Comparison of ENCODE assay signal across 1 cellular context in genomic region chr7:73774923-73775322, GRCh38.
A peak's percentile ranks its signal among the peaks of the same experiment; 100 is the strongest.
TF ChIP-seq lines count a peak whose summit lies in the region.

No MANE protein-coding gene starts in this region.

TF ChIP-seq in K562, 482 proteins besides CTCF, POLR2A, EP300 and RAD21 (continued from another document):
- TF ChIP-seq ARID3B (CRISPR knock-in tag; IDR thresholded peaks at IDR 0.05; ENCODE audit: borderline replicate concordance) (no peak), MAFF (IDR thresholded peaks at IDR 0.05; ENCODE audit: low read length) (peak; percentile 99), ZNF316 (IDR thresholded peaks at IDR 0.05) (peak; percentile 100), YBX1 (IDR thresholded peaks at IDR 0.05) (no peak), C11orf30 (IDR thresholded peaks at IDR 0.05; ENCODE audit: low read depth) (peak; percentile 100), POLR2AphosphoS5 (IDR thresholded peaks at IDR 0.05; ENCODE audit: control insufficient read depth, insufficient read depth, low read depth, low read length) (no peak), NCOA6 (IDR thresholded peaks at IDR 0.05) (no peak), FOXO4 (CRISPR knock-in tag; IDR thresholded peaks at IDR 0.05) (no peak), SAP30 (IDR thresholded peaks at IDR 0.05; ENCODE audit: borderline replicate concordance, insufficient read depth, low read depth, low read length, poor library complexity, severe bottlenecking) (no peak), TRIM28 (IDR thresholded peaks at IDR 0.05) (0 out of 2 replicates have a peak, but pooled peaks have one; percentile 22), FOXA3 (CRISPR knock-in tag; conservative IDR thresholded peaks at IDR 0.05 in 1 of 2, IDR thresholded peaks at IDR 0.05 in 1 of 2) (no peak), CREB1 (IDR thresholded peaks at IDR 0.05) (no peak), CREB1 (CRISPR knock-in tag; IDR thresholded peaks at IDR 0.05) (no peak), ZNF143 (CRISPR knock-in tag; IDR thresholded peaks at IDR 0.05) (no peak), ZFX (CRISPR knock-in tag; IDR thresholded peaks at IDR 0.05) (no peak), L3MBTL2 (IDR thresholded peaks at IDR 0.05) (no peak), NFE2 (IDR thresholded peaks at IDR 0.05; ENCODE audit: low read depth) (peak; percentile 99), ZNF263 (CRISPR knock-in tag; IDR thresholded peaks at IDR 0.05; ENCODE audit: borderline replicate concordance) (no peak), ZBTB5 (IDR thresholded peaks at IDR 0.05) (no peak), NCOR1 (IDR thresholded peaks at IDR 0.05) (no peak), MITF (IDR thresholded peaks at IDR 0.05) (no peak), ZNF785 (CRISPR knock-in tag; IDR thresholded peaks at IDR 0.05) (no peak), TSHZ1 (CRISPR knock-in tag; IDR thresholded peaks at IDR 0.05) (no peak)
TF ChIP-seq in K562: peak in this region for 34.
